11 cellular contexts compared by ENCODE assay signal in the genomic region with DNA sequence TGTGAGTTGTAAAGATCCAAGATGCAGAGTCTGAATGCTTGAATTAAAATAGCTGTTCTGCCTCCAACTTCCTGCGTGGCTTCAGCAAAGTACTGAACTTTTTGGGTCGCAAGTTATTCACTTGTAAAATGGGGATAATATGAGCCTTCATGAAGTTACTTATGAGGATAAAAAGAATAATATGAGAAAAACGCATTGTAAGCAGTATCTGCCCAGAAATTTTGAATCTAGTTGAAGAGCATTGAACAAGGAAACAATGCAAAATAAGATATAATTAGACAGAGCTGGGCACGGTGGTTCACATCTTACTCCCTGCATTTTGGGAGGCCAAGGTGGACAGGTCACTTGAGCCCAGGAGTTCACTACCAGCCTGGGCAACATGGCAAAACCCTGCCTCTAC. TPM values are rescaled to one million over a fixed set of nuclear protein-coding genes. Genes with fewer than 3 reads are reported as not detected.
"Had no signal": no experiment of that assay in that cellular context is flagged by ENCODE, and none has a peak within 500 bp of the region (broad histone marks: within the 10 kb centered on the region; RNA-seq: fewer than 3 reads in every experiment).

No MANE protein-coding gene starts in this region.

- H3K9me3 ChIP-seq: HAP-1 had no signal

- H3K4me3 Mint-ChIP-seq: HFFc6, IgD-negative memory B cell had no signal

- H3K36me3 Mint-ChIP-seq: IgD-negative memory B cell had no signal

- H3K4me1 Mint-ChIP-seq: IgD-negative memory B cell had no signal

- H3K27ac Mint-ChIP-seq: HFFc6, IgD-negative memory B cell had no signal

- H2AFZ ChIP-seq: GM23248 had no signal

- DNase-seq: GM23248, GOT3, H7, HFFc6, KG1 had no signal

- H3K9me3 Mint-ChIP-seq: HFFc6, IgD-negative memory B cell had no signal

- ATAC-seq: HCT116 had no signal

- H3K4me1 ChIP-seq: HAP-1 had no signal

- H3K36me3 ChIP-seq: HAP-1 had no signal

- H3K4me3 ChIP-seq: GM23248, HAP-1 had no signal

- H3K9ac ChIP-seq: GM23248 had no signal

- H3K27ac ChIP-seq: GM23248, HL-60 had no signal

RNA-seq across cellular contexts. Expression of a gene that starts 37.8 kb away (rescaled TPM):
- total RNA-seq: GM23248, H4, H7, HFFc6, HT1080 had no signal
- polyA plus RNA-seq: GM23248, IgD-negative memory B cell had no signal
